ENCODE assay signal across 11 cellular contexts in the genomic region with DNA sequence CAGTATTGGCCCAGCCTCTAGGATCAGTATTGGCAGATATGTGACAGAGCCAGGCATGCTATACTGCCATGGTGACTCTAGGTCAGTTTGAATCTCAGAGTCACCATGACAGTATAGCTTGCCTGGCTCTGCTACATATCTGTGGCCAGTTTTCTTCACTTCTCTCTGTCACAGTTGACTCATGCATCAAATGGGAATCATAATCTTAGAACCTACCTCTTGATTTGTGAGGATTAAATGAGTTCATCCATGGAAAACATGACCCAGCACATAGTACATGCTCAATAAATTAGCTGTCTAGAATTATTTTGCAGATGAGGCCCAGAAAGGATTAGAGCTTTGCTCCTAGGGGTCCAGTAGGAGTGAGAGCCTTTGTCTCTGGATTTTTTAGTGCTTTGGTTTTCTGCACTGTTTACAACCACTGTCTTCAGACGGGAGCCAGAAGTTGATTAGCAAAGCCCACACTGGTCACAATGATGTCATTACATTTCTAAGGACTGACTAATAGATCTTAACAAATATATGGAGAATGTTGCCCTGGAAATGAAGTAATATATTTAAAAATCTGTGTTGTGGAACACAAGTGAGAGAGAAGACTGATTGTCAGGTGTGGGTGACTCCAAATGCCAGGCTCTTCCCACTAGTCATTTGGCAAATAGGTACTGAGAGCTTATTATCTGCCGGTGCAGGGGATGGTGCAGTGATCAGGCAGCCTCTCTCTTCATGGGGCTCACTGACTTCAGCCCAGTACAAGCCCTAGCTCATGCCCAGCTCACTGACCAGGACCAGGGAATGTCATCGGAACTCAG.
DNase-seq lines count a peak whose midpoint lies in the region; ATAC-seq and TF ChIP-seq lines count a peak whose summit lies in the region.
"Had no signal": no experiment of that assay in that cellular context is flagged by ENCODE, and none has a peak within 500 bp of the region (broad histone marks: within the 10 kb centered on the region; RNA-seq: fewer than 3 reads in every experiment).

No MANE protein-coding gene starts in this region.

- no peaks in the 10 kb centered on the region for H3K4me1 ChIP-seq in body of pancreas
- H3K4me1 ChIP-seq in right atrium auricular region: peaks cover 0 to 18% of the 10 kb centered on the region in 2 donors
- peaks cover 13% of the 10 kb centered on the region for H3K4me1 ChIP-seq in stomach smooth muscle (ENCODE audit: control insufficient read depth, insufficient read depth, low read length)

- TF ChIP-seq POLR2A in body of pancreas (IDR thresholded peaks at IDR 0.05): no peak

- intact Hi-C loops in body of pancreas (cut with DNase I): no loop called here

- H3K27me3 ChIP-seq in body of pancreas (no peaks in the 10 kb centered on the region), right atrium auricular region (no peaks in the 10 kb centered on the region), stomach smooth muscle (ENCODE audit: control insufficient read depth in 1 of 2, insufficient read depth in 2 of 2, low read length in 2 of 2) (no peaks in the 10 kb centered on the region)

- no peaks in the 10 kb centered on the region for H3K9me3 ChIP-seq in body of pancreas
- no peaks in the 10 kb centered on the region for H3K9me3 ChIP-seq in right atrium auricular region
- H3K9me3 ChIP-seq in stomach smooth muscle (ENCODE audit: control insufficient read depth in 2 of 2, low read length in 2 of 2): no peaks in the 10 kb centered on the region

- H3K27ac ChIP-seq in body of pancreas: no peak overlapping the region
- H3K27ac ChIP-seq in right atrium auricular region: peak overlapping the region; percentile 65 to 81
- peak overlapping the region; percentile 55 for H3K27ac ChIP-seq in stomach smooth muscle (ENCODE audit: low read length)

- in situ Hi-C loops in ACHN (cut with HindIII; ENCODE audit: low pct_ligation_motif_present, low pct_unique_long_range_greater_than_20kb, low sequenced_read_pairs): no loop called here

- DNase-seq in HT1080 (ENCODE audit: low read depth) (peak; percentile 92), body of pancreas (no peak), right atrium auricular region (ENCODE audit: low spot score) (peak; percentile 58), amygdala (lab: John Stamatoyannopoulos, UW) (no peak), NCI-H748 treated with DMSO at 0.1 percent for 48 hours (lab: John Stamatoyannopoulos, UW) (no peak), ACHN (no peak)
- DNase-seq in activated CD4-positive, alpha-beta T cell treated with anti-CD3 and anti-CD28 coated beads for 1 hour: no peak
- DNase-seq: activated naive CD4-positive, alpha-beta T cell treated with anti-CD3 and anti-CD28 coated beads for 36 hours; immature natural killer cell; stimulated activated CD4-positive, alpha-beta T cell treated with anti-CD3 and anti-CD28 coated beads, Interleukin-4, amount 100 ng/mL, for 24 hours had no signal

- WGBS in body of pancreas, 2 donors: 75 to 83% methylated on average over 3 of the region's 3 CpGs

- H3K36me3 ChIP-seq in body of pancreas (replicated peaks in 1 of 2; ENCODE audit: insufficient read depth in 1 of 2, low read depth in 2 of 2) (no peaks in the 10 kb centered on the region), right atrium auricular region (peaks cover 15% of the 10 kb centered on the region), stomach smooth muscle (ENCODE audit: control insufficient read depth in 2 of 2, insufficient read depth in 2 of 2, low read length in 2 of 2) (peaks cover 61% of the 10 kb centered on the region in 2 donors)

- ATAC-seq in body of pancreas: peak; percentile 57

- H3K9ac ChIP-seq in stomach smooth muscle (ENCODE audit: low read length in 2 of 2): peak overlapping the region; percentile 13 to 42

- TF ChIP-seq CTCF in body of pancreas (IDR thresholded peaks at IDR 0.05): no peak
- TF ChIP-seq CTCF in right atrium auricular region (IDR thresholded peaks at IDR 0.05): no peak

- no peak overlapping the region for H3K4me3 ChIP-seq in body of pancreas
- H3K4me3 ChIP-seq in right atrium auricular region: no peak overlapping the region
- H3K4me3 ChIP-seq in stomach smooth muscle (ENCODE audit: low read length in 2 of 2): no peak overlapping the region

Comparison
In these comparisons a context has a peak if more than half of its experiments do, and no peak if none do; other contexts are left out.
1. DNase-seq: peak in HT1080 (single experiment) and right atrium auricular region (single experiment); none in body of pancreas (0 of 4), amygdala (0 of 56), NCI-H748 treated with DMSO at 0.1 percent for 48 hours (single experiment), activated CD4-positive, alpha-beta T cell treated with anti-CD3 and anti-CD28 coated beads for 1 hour (single experiment) and ACHN (single experiment).
2. H3K27ac ChIP-seq: peak in right atrium auricular region (2 of 2) and stomach smooth muscle (single experiment); none in body of pancreas (0 of 4).